In the genomic region with DNA sequence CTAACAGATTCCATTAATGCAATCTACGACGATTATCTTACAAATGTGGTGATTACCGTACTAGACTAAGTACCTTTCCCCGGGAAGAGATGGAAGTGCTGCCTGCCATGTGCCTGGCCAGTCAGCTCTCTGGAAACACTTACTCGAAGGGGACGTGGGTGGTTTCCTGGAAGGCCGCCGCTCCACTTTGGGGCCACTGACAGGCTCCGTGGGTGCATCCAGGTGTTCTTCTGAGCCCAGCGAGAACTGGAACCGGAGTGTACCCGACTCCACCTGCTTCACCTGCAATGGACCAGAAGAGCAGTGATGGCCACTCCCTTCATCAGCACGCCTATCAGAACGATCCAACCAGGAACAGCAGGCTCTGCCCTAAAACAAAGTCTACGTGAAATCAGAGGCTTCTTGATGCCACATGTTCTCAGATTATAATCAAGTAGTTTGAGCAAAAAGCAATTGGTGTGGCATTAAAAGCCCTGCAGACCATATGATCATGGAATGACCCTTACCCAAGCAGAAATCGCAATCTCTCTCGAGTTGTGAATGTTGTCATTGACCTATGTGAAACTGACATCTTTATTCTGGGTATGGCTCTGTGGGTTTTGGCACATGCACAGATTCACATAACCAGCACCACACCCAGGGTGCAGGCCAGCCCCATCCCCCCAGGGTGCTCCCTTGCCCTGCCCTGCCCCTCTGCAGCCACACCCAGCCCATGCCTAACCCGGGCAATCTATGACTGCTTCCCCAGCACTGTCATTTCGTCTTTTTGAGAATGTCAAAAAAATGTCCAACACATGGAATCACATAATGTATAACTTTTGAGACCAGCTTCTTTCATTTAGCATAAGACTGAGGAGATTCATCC, we compare ENCODE assay signal across 16 cellular contexts.
"Had no signal": no experiment of that assay in that cellular context is flagged by ENCODE, and none has a peak within 500 bp of the region (broad histone marks: within the 10 kb centered on the region; RNA-seq: fewer than 3 reads in every experiment).

No MANE protein-coding gene starts in this region.

- H3K36me3 ChIP-seq: right lobe of liver had no signal

- H3K27me3 ChIP-seq: neutrophil, right lobe of liver, upper lobe of left lung had no signal

- H3K9me3 ChIP-seq: lower lobe of right lung, neutrophil, right lobe of liver, SK-N-SH, upper lobe of left lung had no signal

- ATAC-seq: effector memory CD8-positive, alpha-beta T cell; lower lobe of right lung; naive thymus-derived CD4-positive, alpha-beta T cell; right lobe of liver; stimulated activated naive B cell treated with anti-CD40 and anti-IgM and Interleukin-4, amounts not matched to agents 10 μg/mL and 1 μg/mL and 100 μg/mL, for 72 hours; T-helper 17 cell had no signal

- H3K4me2 ChIP-seq: SK-N-SH had no signal

- H3K9ac ChIP-seq: SK-N-SH had no signal

- DNase-seq: activated B cell treated with CpG ODN at 0.5 μM for 24 hours; activated CD4-positive, alpha-beta T cell treated with anti-CD3 and anti-CD28 coated beads, Interleukin-2, amount 50 U/mL, for 1 hour; activated naive CD4-positive, alpha-beta T cell treated with Interleukin-2 at 50 U/mL for 16 hours; caudate nucleus; effector memory CD8-positive, alpha-beta T cell; hypothalamus; lower lobe of right lung; SK-N-SH; stimulated activated CD4-positive, alpha-beta T cell treated with anti-CD3 and anti-CD28 coated beads, Interleukin-2, amount 100 ng/mL, for 24 hours; stimulated activated naive B cell treated with anti-CD40 and anti-IgM and Interleukin-4, amounts not matched to agents 10 μg/mL and 1 μg/mL and 100 μg/mL, for 72 hours; T-helper 17 cell; upper lobe of left lung had no signal

- H3K4me3 ChIP-seq: lower lobe of right lung, right lobe of liver, upper lobe of left lung had no signal

- H3K4me1 ChIP-seq: lower lobe of right lung, right lobe of liver, upper lobe of left lung had no signal

- H3K27ac ChIP-seq: epithelial cell of prostate, lower lobe of right lung, neutrophil, right lobe of liver, upper lobe of left lung had no signal
